ENCODE assay signal across 21 cellular contexts in the genomic region with DNA sequence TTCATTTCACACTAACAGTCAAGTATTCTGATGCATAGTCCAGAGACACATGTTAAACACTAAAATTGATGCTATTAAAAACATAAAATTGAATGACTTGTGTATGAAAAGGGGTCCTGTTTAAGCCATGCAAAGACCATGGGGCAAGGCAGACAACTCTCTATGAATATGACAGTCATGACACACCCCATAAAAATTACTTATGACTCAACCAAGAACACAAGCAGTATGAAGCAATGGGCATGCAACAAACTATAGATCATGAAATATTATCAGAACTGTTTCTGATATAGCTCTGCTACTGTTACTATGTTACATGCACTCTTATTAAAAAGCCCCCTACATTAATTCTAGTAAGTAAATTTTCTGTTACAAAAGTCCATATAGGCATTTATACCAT. TPM values are rescaled to one million over a fixed set of nuclear protein-coding genes. Genes with fewer than 3 reads are reported as not detected.
DNase-seq lines count a peak whose midpoint lies in the region; ATAC-seq, FAIRE-seq and TF ChIP-seq lines count a peak whose summit lies in the region.
"Had no signal": no experiment of that assay in that cellular context is flagged by ENCODE, and none has a peak within 500 bp of the region (broad histone marks: within the 10 kb centered on the region; RNA-seq: fewer than 3 reads in every experiment).

No MANE protein-coding gene starts in this region.

- H3K36me3 ChIP-seq in ascending aorta = no peaks in the 10 kb centered on the region
- H3K36me3 ChIP-seq: Peyer's patch had no signal

- POLR2A ChIA-PET in A549 (lab: Yijun Ruan, JAX) = no interaction called here

- CTCF ChIA-PET in A549 (lab: Yijun Ruan, JAX) = no interaction called here

- TF ChIP-seq CTCF in A549 (IDR thresholded peaks at IDR 0.05) (no peak), ascending aorta (IDR thresholded peaks at IDR 0.05) (no peak)

- H3K4me2 ChIP-seq in A549 = peak overlapping the region; percentile 62

- TF ChIP-seq EP300 in A549 (IDR thresholded peaks at IDR 0.05) = no peak

- H3K27ac ChIP-seq in A549 (peak overlapping the region; percentile 93 to 97; a peak in 5 of 6 replicates), ascending aorta (no peak overlapping the region)
- H3K27ac ChIP-seq: Peyer's patch, skin epidermis had no signal

- intact Hi-C loops in ascending aorta (cut with DNase I) = no loop called here

- H3K27me3 ChIP-seq in ascending aorta = no peaks in the 10 kb centered on the region
- H3K27me3 ChIP-seq: Peyer's patch had no signal

- ATAC-seq in A549 = no peak
- no peak for ATAC-seq in GM18517 (IDR thresholded peaks at IDR 0.05; ENCODE audit: unreplicated experiment)
- ATAC-seq: left colon had no signal

- no peaks in the 10 kb centered on the region for H3K9me3 ChIP-seq in A549
- no peaks in the 10 kb centered on the region for H3K9me3 ChIP-seq in ascending aorta
- H3K9me3 ChIP-seq: Peyer's patch had no signal

- FAIRE-seq in A549 (lab: Jason Lieb, UNC) = no peak

- H3K4me3 ChIP-seq in A549 (no peak overlapping the region), ascending aorta (no peak overlapping the region)
- H3K4me3 ChIP-seq: Peyer's patch, skin epidermis had no signal

- DNase-seq in A549 (ENCODE audit: low read depth in 1 of 2, low spot score in 1 of 2) (peak; percentile 16 to 27), HCEC 1CT (peak; percentile 50), RPMI7951 (ENCODE audit: low read depth) (peak; percentile 9), fibroblast of peridontal ligament (ENCODE audit: extremely low read depth) (peak; percentile 31), NCI-H2196 treated with DMSO at 0.1 percent for 48 hours (lab: John Stamatoyannopoulos, UW; ENCODE audit: unreplicated experiment) (no peak), ascending aorta (ENCODE audit: low spot score in 2 of 2) (no peak), NCI-H1092 treated with DMSO at 0.1 percent for 48 hours (lab: John Stamatoyannopoulos, UW) (no peak)
- DNase-seq: activated CD4-positive, CD25-positive, alpha-beta regulatory T cell; activated effector memory CD4-positive, alpha-beta T cell treated with anti-CD3 and anti-CD28 coated beads, Interleukin-2, amount 50 U/mL, for 16 hours; GDM1; hypothalamus; KBM-7; left colon; NCI-H1694 treated with DMSO at 0.1 percent for 48 hours; NCI-H526; occipital lobe; Peyer's patch; SW 1271 had no signal

- H3K4me1 ChIP-seq in A549 = peaks cover 77% of the 10 kb centered on the region
- H3K4me1 ChIP-seq in ascending aorta = peaks cover 0 to 7% of the 10 kb centered on the region in 2 donors

- TF ChIP-seq POLR2A in A549 (IDR thresholded peaks at IDR 0.05; ENCODE audit: low read length) = no peak

- no peak for TF ChIP-seq RAD21 in A549 (conservative IDR thresholded peaks at IDR 0.05 in 1 of 2, IDR thresholded peaks at IDR 0.05 in 1 of 2)

TF ChIP-seq in A549, 52 proteins besides CTCF, POLR2A, EP300 and RAD21:
- TF ChIP-seq, protein P1, sequence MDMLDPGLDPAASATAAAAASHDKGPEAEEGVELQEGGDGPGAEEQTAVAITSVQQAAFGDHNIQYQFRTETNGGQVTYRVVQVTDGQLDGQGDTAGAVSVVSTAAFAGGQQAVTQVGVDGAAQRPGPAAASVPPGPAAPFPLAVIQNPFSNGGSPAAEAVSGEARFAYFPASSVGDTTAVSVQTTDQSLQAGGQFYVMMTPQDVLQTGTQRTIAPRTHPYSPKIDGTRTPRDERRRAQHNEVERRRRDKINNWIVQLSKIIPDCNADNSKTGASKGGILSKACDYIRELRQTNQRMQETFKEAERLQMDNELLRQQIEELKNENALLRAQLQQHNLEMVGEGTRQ (IDR thresholded peaks at IDR 0.05) = no peak
- TF ChIP-seq RFX5 (IDR thresholded peaks at IDR 0.05) (no peak), HOXA7 (CRISPR knock-in tag; IDR thresholded peaks at IDR 0.05) (no peak), NPAS2 (CRISPR knock-in tag; IDR thresholded peaks at IDR 0.05; ENCODE audit: borderline replicate concordance) (no peak), PBX3 (IDR thresholded peaks at IDR 0.05) (no peak), CEBPB (IDR thresholded peaks at IDR 0.05) (peak; percentile 67 to 73; a peak in 2 of 4 replicates), FOSL2 (IDR thresholded peaks at IDR 0.05) (peak; percentile 54), FOSL2 (CRISPR knock-in tag; IDR thresholded peaks at IDR 0.05) (peak; percentile 80), TFCP2L1 (CRISPR knock-in tag; IDR thresholded peaks at IDR 0.05) (no peak)
- TF ChIP-seq, protein P2, sequence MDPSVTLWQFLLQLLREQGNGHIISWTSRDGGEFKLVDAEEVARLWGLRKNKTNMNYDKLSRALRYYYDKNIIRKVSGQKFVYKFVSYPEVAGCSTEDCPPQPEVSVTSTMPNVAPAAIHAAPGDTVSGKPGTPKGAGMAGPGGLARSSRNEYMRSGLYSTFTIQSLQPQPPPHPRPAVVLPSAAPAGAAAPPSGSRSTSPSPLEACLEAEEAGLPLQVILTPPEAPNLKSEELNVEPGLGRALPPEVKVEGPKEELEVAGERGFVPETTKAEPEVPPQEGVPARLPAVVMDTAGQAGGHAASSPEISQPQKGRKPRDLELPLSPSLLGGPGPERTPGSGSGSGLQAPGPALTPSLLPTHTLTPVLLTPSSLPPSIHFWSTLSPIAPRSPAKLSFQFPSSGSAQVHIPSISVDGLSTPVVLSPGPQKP (IDR thresholded peaks at IDR 0.05; ENCODE audit: low read depth, low read length) = no peak
- TF ChIP-seq, protein P3, sequence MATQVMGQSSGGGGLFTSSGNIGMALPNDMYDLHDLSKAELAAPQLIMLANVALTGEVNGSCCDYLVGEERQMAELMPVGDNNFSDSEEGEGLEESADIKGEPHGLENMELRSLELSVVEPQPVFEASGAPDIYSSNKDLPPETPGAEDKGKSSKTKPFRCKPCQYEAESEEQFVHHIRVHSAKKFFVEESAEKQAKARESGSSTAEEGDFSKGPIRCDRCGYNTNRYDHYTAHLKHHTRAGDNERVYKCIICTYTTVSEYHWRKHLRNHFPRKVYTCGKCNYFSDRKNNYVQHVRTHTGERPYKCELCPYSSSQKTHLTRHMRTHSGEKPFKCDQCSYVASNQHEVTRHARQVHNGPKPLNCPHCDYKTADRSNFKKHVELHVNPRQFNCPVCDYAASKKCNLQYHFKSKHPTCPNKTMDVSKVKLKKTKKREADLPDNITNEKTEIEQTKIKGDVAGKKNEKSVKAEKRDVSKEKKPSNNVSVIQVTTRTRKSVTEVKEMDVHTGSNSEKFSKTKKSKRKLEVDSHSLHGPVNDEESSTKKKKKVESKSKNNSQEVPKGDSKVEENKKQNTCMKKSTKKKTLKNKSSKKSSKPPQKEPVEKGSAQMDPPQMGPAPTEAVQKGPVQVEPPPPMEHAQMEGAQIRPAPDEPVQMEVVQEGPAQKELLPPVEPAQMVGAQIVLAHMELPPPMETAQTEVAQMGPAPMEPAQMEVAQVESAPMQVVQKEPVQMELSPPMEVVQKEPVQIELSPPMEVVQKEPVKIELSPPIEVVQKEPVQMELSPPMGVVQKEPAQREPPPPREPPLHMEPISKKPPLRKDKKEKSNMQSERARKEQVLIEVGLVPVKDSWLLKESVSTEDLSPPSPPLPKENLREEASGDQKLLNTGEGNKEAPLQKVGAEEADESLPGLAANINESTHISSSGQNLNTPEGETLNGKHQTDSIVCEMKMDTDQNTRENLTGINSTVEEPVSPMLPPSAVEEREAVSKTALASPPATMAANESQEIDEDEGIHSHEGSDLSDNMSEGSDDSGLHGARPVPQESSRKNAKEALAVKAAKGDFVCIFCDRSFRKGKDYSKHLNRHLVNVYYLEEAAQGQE (IDR thresholded peaks at IDR 0.05) = no peak

RNA-seq across cellular contexts. Expression of gene ZCCHC13, which starts 57.5 kb away (rescaled TPM):
- polyA plus RNA-seq in A549 (2011; rRNA removed) = not detected in 2 replicates
- polyA plus RNA-seq in A549 (2012; cell fraction: cytosol; rRNA removed) = not detected in 2 replicates
- polyA plus RNA-seq in A549 (2012; cell fraction: nucleus; rRNA removed) = not detected in 2 replicates
- polyA plus RNA-seq in A549 (2017; fragmentation: RNase III; extraction: RNeasy Plus Mini Kit Qiagen cat#74134 plus additional on column Dnase treatment) = not detected in 3 replicates
- polyA minus RNA-seq in A549 (2011; rRNA and poly(A)+ RNA removed) = not detected in 2 replicates
- total RNA-seq in RPMI7951 (2014; rRNA removed; shearing (Covaris generic)) = not detected in 2 replicates
- not detected for total RNA-seq in ascending aorta
- total RNA-seq: epithelial cell of proximal tubule, left colon, occipital lobe, Peyer's patch had no signal

Comparison
In these comparisons a context has a peak if more than half of its experiments do, and no peak if none do; other contexts are left out.
1. DNase-seq: peak in A549 (2 of 2), HCEC 1CT (single experiment), RPMI7951 (single experiment) and fibroblast of peridontal ligament (single experiment); none in NCI-H2196 treated with DMSO at 0.1 percent for 48 hours (single experiment), ascending aorta (0 of 2) and NCI-H1092 treated with DMSO at 0.1 percent for 48 hours (single experiment).
2. H3K27ac ChIP-seq: peak in A549 (2 of 2); none in ascending aorta (0 of 2).